In the genomic region with DNA sequence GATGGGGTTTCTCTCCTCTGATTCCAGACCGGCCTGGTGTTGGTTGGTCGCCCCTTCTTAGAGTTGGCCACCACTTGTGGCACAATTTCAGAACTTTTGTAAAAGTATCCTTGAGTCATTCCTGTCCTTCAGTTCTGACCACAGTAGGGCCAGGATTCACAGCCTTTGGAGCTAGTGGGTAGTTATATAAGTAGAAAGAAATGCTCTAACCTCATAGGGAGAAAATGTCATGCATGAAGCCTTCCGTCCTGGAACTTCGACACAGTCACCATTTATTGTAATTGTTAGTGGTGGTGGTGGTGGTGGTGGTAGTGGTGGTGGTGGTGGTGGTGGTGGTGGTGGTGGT, we compare ENCODE assay signal across 26 cellular contexts.
DNase-seq lines count a peak whose midpoint lies in the region; ATAC-seq, FAIRE-seq and TF ChIP-seq lines count a peak whose summit lies in the region.
"Had no signal": no experiment of that assay in that cellular context is flagged by ENCODE, and none has a peak within 500 bp of the region (broad histone marks: within the 10 kb centered on the region; RNA-seq: fewer than 3 reads in every experiment).

No MANE protein-coding gene starts in this region.

- no peak overlapping the region for H3K4me3 ChIP-seq in liver (ENCODE audit: low read depth in 1 of 3, low read length in 3 of 3)
- H3K4me3 ChIP-seq in HepG2 (replicated peaks in 1 of 3; ENCODE audit: insufficient read depth in 1 of 3, low read depth in 2 of 3, low read length in 3 of 3) = no peak overlapping the region
- peak overlapping the region; percentile 20 for H3K4me3 ChIP-seq in Loucy (ENCODE audit: low read length, poor library complexity, severe bottlenecking)
- no peak overlapping the region for H3K4me3 ChIP-seq in thyroid gland (replicated peaks in 1 of 3)
- H3K4me3 ChIP-seq: ovary, Peyer's patch, tibial nerve had no signal

- CTCF ChIA-PET in HepG2 (lab: Yijun Ruan, JAX; ENCODE audit: low intra/inter-chr PET ratio, low total read pairs) = no interaction called here

- DNase-seq in HepG2 (ENCODE audit: low spot score) (no peak), iris pigment epithelial cell (ENCODE audit: low read depth) (peak; percentile 41), thyroid gland (no peak), NCI-H1436 (lab: John Stamatoyannopoulos, UW) (no peak), NCI-H1417 (lab: John Stamatoyannopoulos, UW) (no peak)
- DNase-seq: activated CD4-positive, alpha-beta T cell treated with anti-CD3 and anti-CD28 coated beads for 1 hour; CD4-positive, CD25-positive, alpha-beta regulatory T cell; head of caudate nucleus; naive thymus-derived CD4-positive, alpha-beta T cell; NCI-H2171; NCI-H526 treated with DMSO at 0.1 percent for 48 hours; ovary; Peyer's patch; retina; stimulated activated CD4-positive, alpha-beta T cell treated with anti-CD3 and anti-CD28 coated beads, Interleukin-4, amount 100 ng/mL, for 1 hour; stimulated activated naive B cell treated with anti-CD40 and anti-IgM and Interleukin-4, amounts not matched to agents 10 μg/mL and 1 μg/mL and 100 μg/mL, for 72 hours had no signal

- no peak for FAIRE-seq in HepG2 (lab: Jason Lieb, UNC)
- FAIRE-seq: G401.6, H1, HTR-8/SVneo, TTC549 had no signal

- H2AFZ ChIP-seq in HepG2 (ENCODE audit: low read length) = no peak overlapping the region
- no peak overlapping the region for H2AFZ ChIP-seq in Loucy (ENCODE audit: low read length)

- no peak for TF ChIP-seq CTCF in liver (IDR thresholded peaks at IDR 0.05; ENCODE audit: low read depth, low read length, missing input control)
- no peak for TF ChIP-seq CTCF in HepG2 (CRISPR knock-in tag; IDR thresholded peaks at IDR 0.05)
- no peak for TF ChIP-seq CTCF in Loucy (conservative IDR thresholded peaks at IDR 0.05; ENCODE audit: low read length)
- no peak for TF ChIP-seq CTCF in thyroid gland (IDR thresholded peaks at IDR 0.05)

- H4K20me1 ChIP-seq in HepG2 (ENCODE audit: insufficient read depth, low read length) = no peaks in the 10 kb centered on the region; the same call in 1 of the 2 replicates
- H4K20me1 ChIP-seq in Loucy (ENCODE audit: insufficient read depth, low read length, poor library complexity, severe bottlenecking) = no peaks in the 10 kb centered on the region

- in situ Hi-C loops in HepG2 (cut with HindIII; ENCODE audit: extremely low pct_ligation_motif_present, low pct_unique_long_range_greater_than_20kb) = loop anchor here (5.0 to 10.0 kb wide), 2 partner anchors 65 to 348 kb away; a partner anchor contains a TSS

- no peak for TF ChIP-seq EP300 in HepG2 (IDR thresholded peaks at IDR 0.05; ENCODE audit: low read depth in 2 of 2, low read length in 2 of 2)
- TF ChIP-seq EP300 in HepG2 (CRISPR knock-in tag; IDR thresholded peaks at IDR 0.05; ENCODE audit: borderline replicate concordance) = no peak

- no peaks in the 10 kb centered on the region for H3K27me3 ChIP-seq in liver (ENCODE audit: control insufficient read depth in 4 of 4, insufficient read depth in 4 of 4, low read length in 3 of 4)
- no peaks in the 10 kb centered on the region for H3K27me3 ChIP-seq in HepG2 (ENCODE audit: control insufficient read depth in 1 of 2, insufficient read depth in 2 of 2, low read length in 2 of 2)
- no peaks in the 10 kb centered on the region for H3K27me3 ChIP-seq in Loucy (ENCODE audit: insufficient read depth, low read length, poor library complexity, severe bottlenecking)
- H3K27me3 ChIP-seq in thyroid gland = no peaks in the 10 kb centered on the region
- H3K27me3 ChIP-seq: ovary, Peyer's patch, tibial nerve had no signal

- intact Hi-C loops in HepG2 (cut with micrococcal nuclease; ENCODE audit: unreplicated experiment) (no loop called here), thyroid gland (cut with DNase I) (loop anchor here (10.0 kb wide), 1 partner anchor 348 kb away; no protein-coding TSS in a partner anchor)

- BruUV-seq in HepG2 (replicated peaks; lab: Mats Ljungman, UMichigan) = no TSS peak

- 87% methylated on average over 4 of the region's 4 CpGs for WGBS in liver
- 96% methylated on average over 4 of the region's 4 CpGs for WGBS in HepG2 (ENCODE audit: low lambda C conversion rate)
- WGBS in thyroid gland, 2 donors = 97% methylated on average over 4 of the region's 4 CpGs

- no peak for TF ChIP-seq POLR2A in HepG2 (IDR thresholded peaks at IDR 0.05; ENCODE audit: insufficient read depth in 1 of 2, low read depth in 2 of 2, low read length in 2 of 2)
- no peak for TF ChIP-seq POLR2A in thyroid gland (IDR thresholded peaks at IDR 0.05)

- H3K27ac ChIP-seq in liver (ENCODE audit: low read depth in 1 of 2, low read length in 2 of 2) (peak overlapping the region; percentile 1 to 2), HepG2 (ENCODE audit: extremely low read length, insufficient read depth, low read length) (no peak overlapping the region), thyroid gland (peak overlapping the region in 2 of 3 donors; percentile 5 to 6)
- H3K27ac ChIP-seq: epithelial cell of prostate, KMS-11, ovary had no signal

- H3K9me2 ChIP-seq in Loucy (replicated peaks; ENCODE audit: low read depth, low read length) = no peaks in the 10 kb centered on the region

- H3K4me1 ChIP-seq in liver (ENCODE audit: control insufficient read depth in 4 of 4, insufficient read depth in 4 of 4, low read length in 3 of 4) (peaks cover 5 to 18% (median 11%) of the 10 kb centered on the region in 4 donors), HepG2 (ENCODE audit: insufficient read depth, low read length) (peaks cover 12% of the 10 kb centered on the region), Loucy (ENCODE audit: insufficient read depth, low read length, poor library complexity, severe bottlenecking) (peaks cover 50% of the 10 kb centered on the region), thyroid gland (peaks cover 0 to 2% of the 10 kb centered on the region in 2 donors)
- H3K4me1 ChIP-seq: tibial nerve had no signal

- H3K9me3 ChIP-seq in liver (ENCODE audit: control insufficient read depth in 4 of 4, low read length in 3 of 4) (no peaks in the 10 kb centered on the region), HepG2 (ENCODE audit: low read length) (no peaks in the 10 kb centered on the region), Loucy (ENCODE audit: insufficient read depth, low read depth, low read length) (no peaks in the 10 kb centered on the region), thyroid gland (no peaks in the 10 kb centered on the region)
- H3K9me3 ChIP-seq: ovary, Peyer's patch, tibial nerve had no signal

- H3K36me3 ChIP-seq in liver (ENCODE audit: control insufficient read depth in 4 of 4, insufficient read depth in 3 of 4, low read depth in 1 of 4, low read length in 3 of 4) (peaks cover 11 to 68% (median 50%) of the 10 kb centered on the region in 4 donors), HepG2 (replicated peaks in 1 of 2; ENCODE audit: control insufficient read depth in 1 of 2, insufficient read depth in 2 of 2, low read length in 2 of 2) (peaks cover 46 to 82% of the 10 kb centered on the region in 2 experiments), Loucy (ENCODE audit: insufficient read depth, low read length) (peaks cover 11% of the 10 kb centered on the region; the same call in 1 of the 2 replicates), thyroid gland (peaks cover 19 to 27% of the 10 kb centered on the region in 2 donors)
- H3K36me3 ChIP-seq: ovary had no signal

- no peaks in the 10 kb centered on the region for H3K79me2 ChIP-seq in HepG2 (ENCODE audit: insufficient read depth, low read length)
- no peaks in the 10 kb centered on the region for H3K79me2 ChIP-seq in Loucy (ENCODE audit: insufficient read depth, low read length)

- TF ChIP-seq RAD21 in liver (IDR thresholded peaks at IDR 0.05) (no peak), HepG2 (CRISPR knock-in tag; IDR thresholded peaks at IDR 0.05) (no peak)

- H3F3A ChIP-seq in Loucy (ENCODE audit: low read depth) = peaks cover 12% of the 10 kb centered on the region; the same call in 1 of the 2 replicates

- H3K4me2 ChIP-seq in HepG2 (ENCODE audit: low read depth, low read length) (no peak overlapping the region), Loucy (ENCODE audit: low read depth, low read length, poor library complexity, severe bottlenecking) (peak overlapping the region; percentile 52)
- H3K4me2 ChIP-seq: KMS-11 had no signal

- POLR2A ChIA-PET in HepG2 (lab: Yijun Ruan, JAX) = no interaction called here

- H3K9ac ChIP-seq in liver (ENCODE audit: low read depth in 1 of 2, low read length in 2 of 2) = no peak overlapping the region
- H3K9ac ChIP-seq in HepG2 (ENCODE audit: insufficient read depth, low read depth, low read length) = no peak overlapping the region
- no peak overlapping the region for H3K9ac ChIP-seq in Loucy (ENCODE audit: low read depth, low read length, poor library complexity, severe bottlenecking)
- H3K9ac ChIP-seq: KMS-11 had no signal

- ATAC-seq in HepG2 (no peak), HG03280 (IDR thresholded peaks at IDR 0.05; ENCODE audit: unreplicated experiment) (no peak)
- ATAC-seq: naive thymus-derived CD4-positive, alpha-beta T cell; stimulated activated naive B cell treated with anti-CD40 and anti-IgM and Interleukin-4, amounts not matched to agents 10 μg/mL and 1 μg/mL and 100 μg/mL, for 72 hours had no signal

TF ChIP-seq in liver, 16 proteins besides CTCF, POLR2A, EP300 and RAD21 (continues in another document):
- no peak for TF ChIP-seq RXRA (IDR thresholded peaks at IDR 0.05)
- TF ChIP-seq JUND (IDR thresholded peaks at IDR 0.05) = no peak
- TF ChIP-seq HNF4A (conservative IDR thresholded peaks at IDR 0.05) = no peak
- TF ChIP-seq FOXA1 (IDR thresholded peaks at IDR 0.05) = no peak
- TF ChIP-seq NR2F2 (IDR thresholded peaks at IDR 0.05) = no peak

TF ChIP-seq in HepG2, 621 proteins besides CTCF, POLR2A, EP300 and RAD21 (continues in another document):
- TF ChIP-seq SRSF4 (IDR thresholded peaks at IDR 0.05; ENCODE audit: low read depth, low read length, poor library complexity, severe bottlenecking) (no peak), ZNF431 (CRISPR knock-in tag; IDR thresholded peaks at IDR 0.05; ENCODE audit: borderline replicate concordance, low read depth) (no peak), HNRNPK (IDR thresholded peaks at IDR 0.05; ENCODE audit: low read depth, low read length, poor library complexity, severe bottlenecking) (no peak), ZSCAN29 (CRISPR knock-in tag; conservative IDR thresholded peaks at IDR 0.05) (no peak)
- TF ChIP-seq, protein P1, sequence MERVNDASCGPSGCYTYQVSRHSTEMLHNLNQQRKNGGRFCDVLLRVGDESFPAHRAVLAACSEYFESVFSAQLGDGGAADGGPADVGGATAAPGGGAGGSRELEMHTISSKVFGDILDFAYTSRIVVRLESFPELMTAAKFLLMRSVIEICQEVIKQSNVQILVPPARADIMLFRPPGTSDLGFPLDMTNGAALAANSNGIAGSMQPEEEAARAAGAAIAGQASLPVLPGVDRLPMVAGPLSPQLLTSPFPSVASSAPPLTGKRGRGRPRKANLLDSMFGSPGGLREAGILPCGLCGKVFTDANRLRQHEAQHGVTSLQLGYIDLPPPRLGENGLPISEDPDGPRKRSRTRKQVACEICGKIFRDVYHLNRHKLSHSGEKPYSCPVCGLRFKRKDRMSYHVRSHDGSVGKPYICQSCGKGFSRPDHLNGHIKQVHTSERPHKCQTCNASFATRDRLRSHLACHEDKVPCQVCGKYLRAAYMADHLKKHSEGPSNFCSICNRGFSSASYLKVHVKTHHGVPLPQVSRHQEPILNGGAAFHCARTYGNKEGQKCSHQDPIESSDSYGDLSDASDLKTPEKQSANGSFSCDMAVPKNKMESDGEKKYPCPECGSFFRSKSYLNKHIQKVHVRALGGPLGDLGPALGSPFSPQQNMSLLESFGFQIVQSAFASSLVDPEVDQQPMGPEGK (CRISPR knock-in tag; IDR thresholded peaks at IDR 0.05) = no peak
